ENCODE assay signal across 12 cellular contexts in the genomic region with DNA sequence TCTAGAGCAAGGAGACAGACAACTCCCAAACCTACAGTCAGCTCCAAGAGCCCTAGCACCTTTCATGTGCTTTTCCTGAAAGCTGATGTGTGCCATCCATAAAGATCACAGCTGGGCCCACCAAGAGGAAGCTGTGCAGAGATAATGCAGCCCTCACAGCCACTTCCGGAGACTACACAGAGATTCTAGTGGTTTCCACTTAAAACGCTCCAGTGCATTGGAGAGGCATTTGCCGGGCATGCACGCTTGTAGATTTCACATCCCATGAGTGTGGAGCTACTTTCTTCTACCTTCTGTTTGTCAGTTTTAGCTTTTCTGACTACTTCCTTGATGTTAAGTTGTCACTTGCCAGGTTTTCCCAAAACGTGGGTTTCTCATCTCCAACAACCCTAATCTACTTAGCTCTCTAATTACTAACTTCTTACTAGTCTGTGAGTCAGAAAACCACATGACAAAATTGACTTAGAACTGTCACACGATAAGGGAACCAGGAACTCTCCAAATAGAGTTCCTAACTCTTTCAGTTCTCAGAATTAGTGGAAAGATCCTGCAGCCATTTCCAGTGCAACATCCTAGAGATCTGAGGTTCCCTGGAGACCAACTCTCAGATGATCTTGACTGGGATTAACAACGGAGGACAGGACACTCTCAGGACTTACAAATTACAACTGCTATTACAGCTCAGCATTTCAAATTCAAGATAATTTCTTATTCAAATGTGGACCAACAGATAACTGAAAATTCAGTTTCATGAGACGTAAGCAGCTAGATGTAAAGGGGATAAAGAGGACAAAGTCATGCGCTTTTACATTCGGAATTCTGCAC. TPM values are rescaled to one million over a fixed set of nuclear protein-coding genes. Genes with fewer than 3 reads are reported as not detected.
DNase-seq lines count a peak whose midpoint lies in the region; ATAC-seq, FAIRE-seq and TF ChIP-seq lines count a peak whose summit lies in the region.
"Had no signal": no experiment of that assay in that cellular context is flagged by ENCODE, and none has a peak within 500 bp of the region (broad histone marks: within the 10 kb centered on the region; RNA-seq: fewer than 3 reads in every experiment).

No MANE protein-coding gene starts in this region.

- intact Hi-C loops in activated CD4-positive, alpha-beta memory T cell treated with anti-CD3 and anti-CD28 coated beads for 36 hours (cut with micrococcal nuclease), result no loop called here

- ATAC-seq in GM21576 (IDR thresholded peaks at IDR 0.05; ENCODE audit: unreplicated experiment), result no peak
- ATAC-seq: heart left ventricle had no signal

- TF ChIP-seq CTCF in NB4 (IDR thresholded peaks at IDR 0.05; ENCODE audit: low read depth, low read length), result no peak
- TF ChIP-seq CTCF in bronchial epithelial cell (IDR thresholded peaks at IDR 0.05; ENCODE audit: insufficient read depth, low read length, severe bottlenecking), result no peak
- no peak for TF ChIP-seq CTCF in GM10266 (IDR thresholded peaks at IDR 0.05; ENCODE audit: control insufficient read depth, insufficient read depth, low read depth, missing control alignments)

- DNase-seq in SIG-M5 treated with dmso at 0.1 percent for 504 hours (lab: John Stamatoyannopoulos, UW; ENCODE audit: unreplicated experiment) (peak; percentile 69), SIG-M5 (lab: John Stamatoyannopoulos, UW) (no peak), NB4 (ENCODE audit: low read depth) (peak; percentile 79), bronchial epithelial cell (ENCODE audit: low read depth) (peak; percentile 15), GM10266 (ENCODE audit: extremely low spot score) (no peak)
- DNase-seq in activated CD4-positive, alpha-beta memory T cell treated with anti-CD3 and anti-CD28 coated beads for 36 hours, result no peak
- DNase-seq: heart left ventricle, NCI-H1436, SJCRH30, testis had no signal

- H3K9me3 Mint-ChIP-seq in stimulated activated naive CD8-positive, alpha-beta T cell treated with anti-CD3 and anti-CD28 coated beads, Interleukin-15, Interleukin-2, amounts not matched to agents 100 ng/mL and 50 ng/mL, for 24 hours, result no peaks in the 10 kb centered on the region
- no peaks in the 10 kb centered on the region for H3K9me3 Mint-ChIP-seq in activated CD4-positive, alpha-beta memory T cell treated with anti-CD3 and anti-CD28 coated beads for 36 hours

- FAIRE-seq in bronchial epithelial cell (lab: Jason Lieb, UNC), result no peak

- H3K4me1 Mint-ChIP-seq in stimulated activated naive CD8-positive, alpha-beta T cell treated with anti-CD3 and anti-CD28 coated beads, Interleukin-15, Interleukin-2, amounts not matched to agents 100 ng/mL and 50 ng/mL, for 24 hours (ENCODE audit: low read depth), result peaks cover 10% of the 10 kb centered on the region
- H3K4me1 Mint-ChIP-seq in activated CD4-positive, alpha-beta memory T cell treated with anti-CD3 and anti-CD28 coated beads for 36 hours (ENCODE audit: low read depth), result peaks cover 9% of the 10 kb centered on the region

- CTCF ChIA-PET in activated CD4-positive, alpha-beta memory T cell treated with anti-CD3 and anti-CD28 coated beads for 36 hours (lab: Charles Lee), result interaction anchor here (0.6 to 1.5 kb wide), 4 partner anchors 11 to 182 kb away, joined by 3 to 5 read pairs (median 3); no protein-coding TSS in a partner anchor

- POLR2A ChIA-PET in activated CD4-positive, alpha-beta memory T cell treated with anti-CD3 and anti-CD28 coated beads for 36 hours (lab: Charles Lee), result no interaction called here

- no peaks in the 10 kb centered on the region for H3K27me3 ChIP-seq in bronchial epithelial cell (ENCODE audit: control insufficient read depth, insufficient read depth, low read length)
- H3K27me3 ChIP-seq: heart left ventricle, SJCRH30, testis had no signal

- peaks cover 17% of the 10 kb centered on the region for H3K27me3 Mint-ChIP-seq in stimulated activated naive CD8-positive, alpha-beta T cell treated with anti-CD3 and anti-CD28 coated beads, Interleukin-15, Interleukin-2, amounts not matched to agents 100 ng/mL and 50 ng/mL, for 24 hours
- H3K27me3 Mint-ChIP-seq in activated CD4-positive, alpha-beta memory T cell treated with anti-CD3 and anti-CD28 coated beads for 36 hours, result peaks cover 21% of the 10 kb centered on the region

- no peak for TF ChIP-seq POLR2A in NB4 (IDR thresholded peaks at IDR 0.05; ENCODE audit: extremely low read depth, insufficient read length)

- H3K4me3 Mint-ChIP-seq in stimulated activated naive CD8-positive, alpha-beta T cell treated with anti-CD3 and anti-CD28 coated beads, Interleukin-15, Interleukin-2, amounts not matched to agents 100 ng/mL and 50 ng/mL, for 24 hours, result no peak overlapping the region
- H3K4me3 Mint-ChIP-seq in activated CD4-positive, alpha-beta memory T cell treated with anti-CD3 and anti-CD28 coated beads for 36 hours, result no peak overlapping the region

- H3K36me3 Mint-ChIP-seq in stimulated activated naive CD8-positive, alpha-beta T cell treated with anti-CD3 and anti-CD28 coated beads, Interleukin-15, Interleukin-2, amounts not matched to agents 100 ng/mL and 50 ng/mL, for 24 hours (ENCODE audit: low read depth), result no peaks in the 10 kb centered on the region
- no peaks in the 10 kb centered on the region for H3K36me3 Mint-ChIP-seq in activated CD4-positive, alpha-beta memory T cell treated with anti-CD3 and anti-CD28 coated beads for 36 hours

- no peaks in the 10 kb centered on the region for H3K36me3 ChIP-seq in bronchial epithelial cell (ENCODE audit: control insufficient read depth, insufficient read depth, low read length)
- H3K36me3 ChIP-seq: SJCRH30 had no signal

- H3K27ac Mint-ChIP-seq in stimulated activated naive CD8-positive, alpha-beta T cell treated with anti-CD3 and anti-CD28 coated beads, Interleukin-15, Interleukin-2, amounts not matched to agents 100 ng/mL and 50 ng/mL, for 24 hours, result peak overlapping the region; percentile 8
- no peak overlapping the region for H3K27ac Mint-ChIP-seq in activated CD4-positive, alpha-beta memory T cell treated with anti-CD3 and anti-CD28 coated beads for 36 hours

- no peak overlapping the region for H3K4me3 ChIP-seq in NB4 (ENCODE audit: low read depth, low read length)
- H3K4me3 ChIP-seq in bronchial epithelial cell (ENCODE audit: low read depth, low read length), result no peak overlapping the region
- H3K4me3 ChIP-seq: SJCRH30, testis had no signal

RNA-seq across cellular contexts. Expression of a gene that starts 28.6 kb away (rescaled TPM):
- total RNA-seq in bronchial epithelial cell, result 0.13 and 2.6 TPM in 2 replicates
- not detected for total RNA-seq in activated CD4-positive, alpha-beta memory T cell treated with anti-CD3 and anti-CD28 coated beads for 36 hours

Comparison
In these comparisons a context has a peak if more than half of its experiments do, and no peak if none do; other contexts are left out.
1. DNase-seq: peak in SIG-M5 treated with dmso at 0.1 percent for 504 hours (single experiment), NB4 (single experiment) and bronchial epithelial cell (single experiment); none in SIG-M5 (single experiment), GM10266 (single experiment) and activated CD4-positive, alpha-beta memory T cell treated with anti-CD3 and anti-CD28 coated beads for 36 hours (single experiment).